18 cellular contexts compared by ENCODE assay signal in genomic region chr18:75314117-75314516, GRCh38.
DNase-seq lines count a peak whose midpoint lies in the region; ATAC-seq and TF ChIP-seq lines count a peak whose summit lies in the region.
"Had no signal": no experiment of that assay in that cellular context is flagged by ENCODE, and none has a peak within 500 bp of the region (broad histone marks: within the 10 kb centered on the region; RNA-seq: fewer than 3 reads in every experiment).

No MANE protein-coding gene starts in this region.

- no peaks in the 10 kb centered on the region for H3K4me1 Mint-ChIP-seq in WTC11

- no peaks in the 10 kb centered on the region for H3K36me3 Mint-ChIP-seq in WTC11

- no peak overlapping the region for H3K4me3 Mint-ChIP-seq in WTC11

- ATAC-seq in WTC11 = peak; percentile 44

- H3K36me3 ChIP-seq in breast epithelium = no peaks in the 10 kb centered on the region
- H3K36me3 ChIP-seq: BE2C, Peyer's patch had no signal

- H3K27ac ChIP-seq in breast epithelium = no peak overlapping the region
- H3K27ac ChIP-seq: Peyer's patch had no signal

- no peaks in the 10 kb centered on the region for H3K27me3 ChIP-seq in breast epithelium
- H3K27me3 ChIP-seq: BE2C, Peyer's patch had no signal

- no peak overlapping the region for H3K27ac Mint-ChIP-seq in WTC11

- no peaks in the 10 kb centered on the region for H3K9me3 ChIP-seq in breast epithelium
- H3K9me3 ChIP-seq: BE2C, Peyer's patch had no signal

- H3K27me3 Mint-ChIP-seq in WTC11 (ENCODE audit: low read depth) = no peaks in the 10 kb centered on the region; the same call in 1 of the 2 replicates

- H3K9me3 Mint-ChIP-seq in WTC11 = peaks cover 16% of the 10 kb centered on the region

- in situ Hi-C loops in GM13977 (cut with MboI; ENCODE audit: low pct_unique_long_range_greater_than_20kb, low sequenced_read_pairs, unreplicated experiment) = no loop called here

- TF ChIP-seq POLR2A in breast epithelium (IDR thresholded peaks at IDR 0.05) = no peak

- no peak overlapping the region for H3K4me3 ChIP-seq in breast epithelium
- H3K4me3 ChIP-seq: Peyer's patch had no signal

- CTCF ChIA-PET in WTC11 (lab: Charles Lee) = no interaction called here

- no peak for DNase-seq in GM13977 (ENCODE audit: low spot score)
- no peak for DNase-seq in WTC11 (ENCODE audit: low spot score)
- peak; percentile 50 for DNase-seq in left kidney (ENCODE audit: low read depth, low spot score)
- no peak for DNase-seq in breast epithelium (ENCODE audit: low spot score in 2 of 2)
- DNase-seq in NAMALWA (ENCODE audit: low spot score) = no peak
- no peak for DNase-seq in NCI-H526 treated with DMSO at 0.1 percent for 48 hours (lab: John Stamatoyannopoulos, UW)
- DNase-seq: activated naive CD4-positive, alpha-beta T cell; activated T-cell treated with anti-CD3 and anti-CD28 coated beads for 4 hours; aorta; BE2C; Calu3; foreskin melanocyte; GF-D8; hypothalamus; NCI-H1092; NCI-H510A treated with DMSO at 0.1 percent for 48 hours; Peyer's patch had no signal

- TF ChIP-seq CTCF in GM13977 (IDR thresholded peaks at IDR 0.05; ENCODE audit: extremely low read depth, insufficient read depth, missing control alignments) (peak; percentile 2), LNCAP (IDR thresholded peaks at IDR 0.05) (peak; percentile 28; the same call in 1 of the 2 replicates), WTC11 (IDR thresholded peaks at IDR 0.05) (no peak), breast epithelium (IDR thresholded peaks at IDR 0.05) (no peak)

- POLR2A ChIA-PET in WTC11 (lab: Charles Lee) = no interaction called here

- no peaks in the 10 kb centered on the region for H3K4me1 ChIP-seq in breast epithelium
- H3K4me1 ChIP-seq: BE2C, Peyer's patch had no signal

- intact Hi-C loops in breast epithelium (cut with DNase I; ENCODE audit: low total_unique reads) = loop anchor here (1.0 kb wide), 1 partner anchor 17 kb away; no protein-coding TSS in a partner anchor

TF ChIP-seq in WTC11, 78 proteins besides CTCF, POLR2A, EP300 and RAD21:
- TF ChIP-seq TCF7 (CRISPR knock-in tag; IDR thresholded peaks at IDR 0.05; ENCODE audit: low read depth) = no peak
- no peak for TF ChIP-seq ZNF263 (CRISPR knock-in tag; IDR thresholded peaks at IDR 0.05; ENCODE audit: low read depth)
- TF ChIP-seq ZSCAN18 (CRISPR knock-in tag; IDR thresholded peaks at IDR 0.05) = no peak
- no peak for TF ChIP-seq ATF1 (CRISPR knock-in tag; IDR thresholded peaks at IDR 0.05)
- no peak for TF ChIP-seq TEAD1 (CRISPR knock-in tag; IDR thresholded peaks at IDR 0.05)
- TF ChIP-seq ZNF671 (CRISPR knock-in tag; IDR thresholded peaks at IDR 0.05) = no peak
- TF ChIP-seq SMAD3 (CRISPR knock-in tag; IDR thresholded peaks at IDR 0.05; ENCODE audit: borderline replicate concordance) = no peak
- TF ChIP-seq ZBTB43 (CRISPR knock-in tag; IDR thresholded peaks at IDR 0.05) = no peak
- no peak for TF ChIP-seq SOX15 (CRISPR knock-in tag; IDR thresholded peaks at IDR 0.05)
- no peak for TF ChIP-seq HMGA2 (CRISPR knock-in tag; IDR thresholded peaks at IDR 0.05)
- no peak for TF ChIP-seq ZNF219 (CRISPR knock-in tag; IDR thresholded peaks at IDR 0.05; ENCODE audit: borderline replicate concordance)
- TF ChIP-seq SP1 (CRISPR knock-in tag; conservative IDR thresholded peaks at IDR 0.05) = no peak
- no peak for TF ChIP-seq MLX (CRISPR knock-in tag; IDR thresholded peaks at IDR 0.05)
- TF ChIP-seq JAZF1 (CRISPR knock-in tag; IDR thresholded peaks at IDR 0.05) = no peak
- TF ChIP-seq ARID4B (CRISPR knock-in tag; IDR thresholded peaks at IDR 0.05; ENCODE audit: borderline replicate concordance) = no peak
- no peak for TF ChIP-seq ZNF281 (CRISPR knock-in tag; IDR thresholded peaks at IDR 0.05)
- no peak for TF ChIP-seq GTF2I (CRISPR knock-in tag; conservative IDR thresholded peaks at IDR 0.05)
- TF ChIP-seq CDX4 (CRISPR knock-in tag; IDR thresholded peaks at IDR 0.05; ENCODE audit: borderline replicate concordance) = no peak
- no peak for TF ChIP-seq ZNF232 (CRISPR knock-in tag; IDR thresholded peaks at IDR 0.05)

Comparison
In these comparisons a context has a peak if more than half of its experiments do, and no peak if none do; other contexts are left out.
1. CTCF ChIP-seq: peak in GM13977 (single experiment) and LNCAP (single experiment); none in WTC11 (single experiment) and breast epithelium (0 of 3).